In the genomic region with DNA sequence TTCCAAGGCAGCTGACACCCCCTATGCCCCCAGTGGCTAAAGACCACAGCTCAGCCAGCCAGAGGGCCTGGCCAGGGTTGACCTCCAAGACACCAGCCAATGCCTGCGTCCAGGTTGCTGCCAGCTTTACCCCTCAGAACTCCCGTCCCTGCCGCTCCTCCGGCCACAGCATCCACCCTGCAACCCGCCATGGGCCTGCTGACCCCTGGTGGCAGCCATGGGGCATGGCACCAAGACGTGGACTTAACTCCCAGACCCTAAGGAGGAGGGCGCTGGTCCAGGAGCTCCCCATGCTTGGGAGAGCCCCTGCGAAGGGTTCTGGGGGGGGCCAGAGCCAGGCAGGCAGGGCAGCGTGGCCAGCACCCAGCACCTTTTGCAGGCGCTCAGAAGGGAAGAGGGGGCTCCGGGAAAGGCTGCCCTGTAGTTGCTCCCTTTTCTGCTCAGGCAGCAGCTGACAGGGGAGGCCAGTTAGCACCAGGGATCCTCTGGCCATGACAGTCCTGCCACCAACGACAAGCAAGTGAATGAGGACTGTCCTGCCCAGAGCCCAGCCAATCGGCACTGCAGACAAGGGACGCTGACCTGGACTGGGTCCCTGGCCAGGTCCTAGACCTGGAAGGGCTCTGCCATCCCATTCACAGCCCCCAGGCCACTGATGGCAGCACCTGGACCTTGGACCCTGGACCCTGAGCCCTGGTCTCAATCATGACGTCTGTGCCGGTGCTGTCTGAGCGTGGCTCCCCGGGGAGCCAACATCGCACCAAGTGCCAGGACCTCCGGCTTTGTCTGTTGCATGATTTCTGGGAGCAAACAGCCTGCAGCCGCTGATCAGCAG, we compare ENCODE assay signal across 8 cellular contexts.
A peak's percentile ranks its signal among the peaks of the same experiment; 100 is the strongest.
DNase-seq lines count a peak whose midpoint lies in the region; ATAC-seq, FAIRE-seq and TF ChIP-seq lines count a peak whose summit lies in the region.

No MANE protein-coding gene starts in this region.

- ATAC-seq in CD8-positive, alpha-beta T cell: peak; percentile 42
- ATAC-seq in GM21528 (IDR thresholded peaks at IDR 0.05; ENCODE audit: low FRiP score, unreplicated experiment) (peak; percentile 68), activated B cell treated with CpG ODN at 0.5 μM for 24 hours (ENCODE audit: low read depth) (peak; percentile 40), HG02610 (IDR thresholded peaks at IDR 0.05; ENCODE audit: unreplicated experiment) (no peak)

- peak; percentile 74 for TF ChIP-seq CTCF in CD8-positive, alpha-beta T cell (IDR thresholded peaks at IDR 0.05)
- TF ChIP-seq CTCF in activated B cell treated with CpG ODN at 0.5 μM for 24 hours (IDR thresholded peaks at IDR 0.05) (no peak), bronchial epithelial cell (IDR thresholded peaks at IDR 0.05; ENCODE audit: insufficient read depth, low read length, severe bottlenecking) (peak; percentile 99)

- peak; percentile 27 to 76 (median 54) for DNase-seq in CD8-positive, alpha-beta T cell
- DNase-seq in NCI-H2029 (lab: John Stamatoyannopoulos, UW): peak; percentile 27
- DNase-seq in activated B cell treated with CpG ODN at 0.5 μM for 24 hours: peak; percentile 23
- DNase-seq in bronchial epithelial cell (ENCODE audit: low read depth): peak; percentile 56
- DNase-seq in kidney tubule cell (ENCODE audit: low spot score): peak; percentile 71
- peak; percentile 22 for DNase-seq in stimulated activated CD4-positive, alpha-beta T cell treated with anti-CD3 and anti-CD28 coated beads, Interleukin-2, amount 100 ng/mL, for 4 hours (ENCODE audit: low read depth)

- no peaks in the 10 kb centered on the region for H3K36me3 ChIP-seq in CD8-positive, alpha-beta T cell (ENCODE audit: insufficient read depth, low read length)
- H3K36me3 ChIP-seq in bronchial epithelial cell (ENCODE audit: control insufficient read depth, insufficient read depth, low read length): no peaks in the 10 kb centered on the region

- POLR2A ChIA-PET in CD8-positive, alpha-beta T cell (lab: Charles Lee): no interaction called here
- POLR2A ChIA-PET in activated B cell treated with CpG ODN at 0.5 μM for 24 hours (lab: Charles Lee): no interaction called here

- H3K27ac ChIP-seq in CD8-positive, alpha-beta T cell (ENCODE audit: low read depth, low read length): no peak overlapping the region

- H3K27ac Mint-ChIP-seq in CD8-positive, alpha-beta T cell: no peak overlapping the region
- H3K27ac Mint-ChIP-seq in activated B cell treated with CpG ODN at 0.5 μM for 24 hours: no peak overlapping the region

- peaks cover 16% of the 10 kb centered on the region for H3K27me3 Mint-ChIP-seq in CD8-positive, alpha-beta T cell (ENCODE audit: low read depth)
- peaks cover 5% of the 10 kb centered on the region for H3K27me3 Mint-ChIP-seq in activated B cell treated with CpG ODN at 0.5 μM for 24 hours

- CTCF ChIA-PET in CD8-positive, alpha-beta T cell (lab: Charles Lee): interaction anchor here (0.6 to 4.1 kb wide), 28 partner anchors 9 to 1093 kb away, joined by 3 to 59 read pairs (median 3); no protein-coding TSS in a partner anchor
- CTCF ChIA-PET in activated B cell treated with CpG ODN at 0.5 μM for 24 hours (lab: Charles Lee): interaction anchor here (1.3 to 1.7 kb wide), 2 partner anchors 15 to 1835 kb away, joined by 3 to 4 read pairs; no protein-coding TSS in a partner anchor

- no peak overlapping the region for H3K4me3 ChIP-seq in CD8-positive, alpha-beta T cell (ENCODE audit: low read depth, low read length)
- no peak overlapping the region for H3K4me3 ChIP-seq in bronchial epithelial cell (ENCODE audit: low read depth, low read length)

- peaks cover 5% of the 10 kb centered on the region for H3K27me3 ChIP-seq in CD8-positive, alpha-beta T cell (ENCODE audit: insufficient read depth, low read length)
- H3K27me3 ChIP-seq in bronchial epithelial cell (ENCODE audit: control insufficient read depth, insufficient read depth, low read length): no peaks in the 10 kb centered on the region

- no peaks in the 10 kb centered on the region for H3K4me1 ChIP-seq in CD8-positive, alpha-beta T cell (ENCODE audit: insufficient read depth, low read length)

- H3K9me3 Mint-ChIP-seq in CD8-positive, alpha-beta T cell: no peaks in the 10 kb centered on the region
- no peaks in the 10 kb centered on the region for H3K9me3 Mint-ChIP-seq in activated B cell treated with CpG ODN at 0.5 μM for 24 hours

- H3K4me1 Mint-ChIP-seq in CD8-positive, alpha-beta T cell (ENCODE audit: low read depth): peaks cover 2% of the 10 kb centered on the region
- H3K4me1 Mint-ChIP-seq in activated B cell treated with CpG ODN at 0.5 μM for 24 hours: no peaks in the 10 kb centered on the region

- no peaks in the 10 kb centered on the region for H3K36me3 Mint-ChIP-seq in CD8-positive, alpha-beta T cell
- no peaks in the 10 kb centered on the region for H3K36me3 Mint-ChIP-seq in activated B cell treated with CpG ODN at 0.5 μM for 24 hours (ENCODE audit: low read depth)

- H3K4me3 Mint-ChIP-seq in CD8-positive, alpha-beta T cell: no peak overlapping the region
- no peak overlapping the region for H3K4me3 Mint-ChIP-seq in activated B cell treated with CpG ODN at 0.5 μM for 24 hours

- no peak for FAIRE-seq in bronchial epithelial cell (lab: Jason Lieb, UNC)

- H3K9me3 ChIP-seq in CD8-positive, alpha-beta T cell (ENCODE audit: low read length): no peaks in the 10 kb centered on the region

- intact Hi-C loops in CD8-positive, alpha-beta T cell (cut with DNase I, micrococcal nuclease): loop anchor here (1.0 to 5.0 kb wide), 4 partner anchors 109 to 1094 kb away; partner anchors contain the start of gene AJAP1 (in 1 of the 2)
- intact Hi-C loops in activated B cell treated with CpG ODN at 0.5 μM for 24 hours (cut with micrococcal nuclease): loop anchor here (10.0 kb wide), 1 partner anchor 231 kb away; no protein-coding TSS in a partner anchor
